Comparison of ENCODE assay signal across 9 cellular contexts in genomic region chr5:50717615-50718014, GRCh38. TPM values are rescaled to one million over a fixed set of nuclear protein-coding genes. Genes with fewer than 3 reads are reported as not detected.
DNase-seq lines count a peak whose midpoint lies in the region; ATAC-seq and TF ChIP-seq lines count a peak whose summit lies in the region.
"Had no signal": no experiment of that assay in that cellular context is flagged by ENCODE, and none has a peak within 500 bp of the region (broad histone marks: within the 10 kb centered on the region; RNA-seq: fewer than 3 reads in every experiment).

No MANE protein-coding gene starts in this region.

- TF ChIP-seq EP300 in gastroesophageal sphincter (IDR thresholded peaks at IDR 0.05) = no peak

- BruUV-seq in Calu3 (replicated peaks; lab: Mats Ljungman, UMichigan) = no TSS peak

- ATAC-seq in GM21619 (IDR thresholded peaks at IDR 0.05; ENCODE audit: unreplicated experiment) = peak; percentile 70
- no peak for ATAC-seq in gastroesophageal sphincter

- H3K27me3 Mint-ChIP-seq in Calu3 (ENCODE audit: unreplicated experiment) (no peaks in the 10 kb centered on the region), IgD-negative memory B cell (no peaks in the 10 kb centered on the region)

- no peaks in the 10 kb centered on the region for H3K36me3 ChIP-seq in gastroesophageal sphincter

- TF ChIP-seq POLR2A in gastroesophageal sphincter (IDR thresholded peaks at IDR 0.05) = no peak

- H3K36me3 Mint-ChIP-seq in Calu3 (ENCODE audit: insufficient read depth, unreplicated experiment) = peaks cover 6% of the 10 kb centered on the region
- peaks cover 3% of the 10 kb centered on the region for H3K36me3 Mint-ChIP-seq in IgD-negative memory B cell

- H3K9me3 ChIP-seq in gastroesophageal sphincter = no peaks in the 10 kb centered on the region

- 65 to 82% methylated on average over 2 of the region's 2 CpGs for WGBS in gastroesophageal sphincter (ENCODE audit: low coverage in 1 of 2), 2 donors

- H3K4me3 Mint-ChIP-seq in Calu3 (ENCODE audit: low read depth, unreplicated experiment) (peak overlapping the region; percentile 45), IgD-negative memory B cell (peak overlapping the region in 1 of 4 donors; percentile 76)
- H3K4me3 Mint-ChIP-seq: activated naive CD4-positive, alpha-beta T cell treated with anti-CD3 and anti-CD28 coated beads for 36 hours had no signal

- intact Hi-C loops in Calu3 (cut with micrococcal nuclease; ENCODE audit: unreplicated experiment) = no loop called here

- H3K27ac ChIP-seq in gastroesophageal sphincter = no peak overlapping the region

- H3K4me3 ChIP-seq in gastroesophageal sphincter = no peak overlapping the region

- H3K27ac Mint-ChIP-seq in Calu3 (ENCODE audit: unreplicated experiment) = peak overlapping the region; percentile 80
- H3K27ac Mint-ChIP-seq in IgD-negative memory B cell = peak overlapping the region in 2 of 3 donors; percentile 2 to 13
- H3K27ac Mint-ChIP-seq: activated naive CD4-positive, alpha-beta T cell treated with anti-CD3 and anti-CD28 coated beads for 36 hours had no signal

- no peaks in the 10 kb centered on the region for H3K27me3 ChIP-seq in gastroesophageal sphincter

- DNase-seq in Calu3 = no peak
- peak; percentile 90 for DNase-seq in kidney tubule cell (ENCODE audit: low spot score)
- DNase-seq in NCI-H69 (lab: John Stamatoyannopoulos, UW) = no peak
- DNase-seq in putamen (ENCODE audit: low spot score) = no peak
- DNase-seq in activated CD4-positive, CD25-positive, alpha-beta regulatory T cell treated with anti-CD3 and anti-CD28 coated beads, Interleukin-2, amount 50 U/mL, for 72 hours = no peak
- DNase-seq: activated naive CD4-positive, alpha-beta T cell treated with anti-CD3 and anti-CD28 coated beads for 36 hours had no signal

- CTCF ChIA-PET in Calu3 (lab: Charles Lee) = no interaction called here

- no peaks in the 10 kb centered on the region for H3K9me3 Mint-ChIP-seq in Calu3 (ENCODE audit: low read depth, unreplicated experiment)
- no peaks in the 10 kb centered on the region for H3K9me3 Mint-ChIP-seq in IgD-negative memory B cell
- H3K9me3 Mint-ChIP-seq: activated naive CD4-positive, alpha-beta T cell treated with anti-CD3 and anti-CD28 coated beads for 36 hours had no signal

- TF ChIP-seq CTCF in Calu3 (IDR thresholded peaks at IDR 0.05; ENCODE audit: unreplicated experiment) (no peak), gastroesophageal sphincter (IDR thresholded peaks at IDR 0.05) (no peak)

- H3K4me1 ChIP-seq in gastroesophageal sphincter = no peaks in the 10 kb centered on the region

- H3K4me1 Mint-ChIP-seq in Calu3 (ENCODE audit: low read depth, unreplicated experiment) = peaks cover 53% of the 10 kb centered on the region
- peaks cover 35 to 55% (median 41%) of the 10 kb centered on the region in 3 donors for H3K4me1 Mint-ChIP-seq in IgD-negative memory B cell

RNA-seq across cellular contexts. Expression of gene PARP8, which starts 51.2 kb away (rescaled TPM):
- total RNA-seq in Calu3 (2022) = 42.7 and 44.1 TPM in 2 replicates
- polyA plus RNA-seq in IgD-negative memory B cell = 34.1 TPM
- total RNA-seq in gastroesophageal sphincter = 10 to 100 TPM in 2 of 4 donors, 1 to 10 TPM in 2; 3.9 to 43.1 (median 24.8) TPM
